ENCODE assay signal across 13 cellular contexts in genomic region chr22:23404689-23405365, GRCh38.
DNase-seq lines count a peak whose midpoint lies in the region; ATAC-seq, FAIRE-seq and TF ChIP-seq lines count a peak whose summit lies in the region.
"Had no signal": no experiment of that assay in that cellular context is flagged by ENCODE, and none has a peak within 500 bp of the region (broad histone marks: within the 10 kb centered on the region; RNA-seq: fewer than 3 reads in every experiment).

No MANE protein-coding gene starts in this region.

- no peaks in the 10 kb centered on the region for H3K9me2 ChIP-seq in PC-3 (replicated peaks; ENCODE audit: low read length)

- intact Hi-C loops in PC-3 (cut with micrococcal nuclease): no loop called here
- intact Hi-C loops in endothelial cell of umbilical vein (cut with micrococcal nuclease): loop anchor here (5.0 kb wide), 1 partner anchor 117 kb away; no protein-coding TSS in a partner anchor
- intact Hi-C loops in colonic mucosa (cut with DNase I): loop anchor here (5.0 kb wide), 1 partner anchor 132 kb away; no protein-coding TSS in a partner anchor

- no peak overlapping the region for H3K4me2 ChIP-seq in PC-3 (ENCODE audit: low read length)
- no peak overlapping the region for H3K4me2 ChIP-seq in endothelial cell of umbilical vein (ENCODE audit: insufficient read depth, low read length)
- no peak overlapping the region for H3K4me2 ChIP-seq in osteoblast (ENCODE audit: insufficient read depth, low read length)

- TF ChIP-seq CTCF in PC-3 (conservative IDR thresholded peaks at IDR 0.05; ENCODE audit: low read depth, low read length) (no peak), endothelial cell of umbilical vein (IDR thresholded peaks at IDR 0.05; ENCODE audit: extremely low read depth in 1 of 2, insufficient read depth in 1 of 2, low read depth in 1 of 2, low read length in 2 of 2) (no peak), osteoblast (IDR thresholded peaks at IDR 0.05; ENCODE audit: extremely low read depth, low read depth, low read length) (no peak), colonic mucosa (IDR thresholded peaks at IDR 0.05) (no peak)

- no peaks in the 10 kb centered on the region for H3K4me1 ChIP-seq in PC-3 (ENCODE audit: insufficient read depth, low read length)
- H3K4me1 ChIP-seq in endothelial cell of umbilical vein (ENCODE audit: control insufficient read depth, extremely low read depth, insufficient read depth, low read length): no peaks in the 10 kb centered on the region
- H3K4me1 ChIP-seq in osteoblast (ENCODE audit: insufficient read depth, low read length): no peaks in the 10 kb centered on the region
- H3K4me1 ChIP-seq in colonic mucosa: no peaks in the 10 kb centered on the region
- H3K4me1 ChIP-seq: uterus had no signal

- BruUV-seq in PC-3 (replicated peaks; lab: Mats Ljungman, UMichigan) (no TSS peak), endothelial cell of umbilical vein (replicated peaks; lab: Mats Ljungman, UMichigan) (no TSS peak)

- H3K9ac ChIP-seq in PC-3 (ENCODE audit: low read length) (no peak overlapping the region), endothelial cell of umbilical vein (replicated peaks; ENCODE audit: extremely low read depth, insufficient read depth, low read length) (no peak overlapping the region), colonic mucosa (ENCODE audit: low read depth in 2 of 2, low read length in 2 of 2) (no peak overlapping the region)

- FAIRE-seq in endothelial cell of umbilical vein (lab: Jason Lieb, UNC): peak; percentile 52

- peak; percentile 33 for DNase-seq in ELR (ENCODE audit: low read depth)
- DNase-seq in PC-3: peak; percentile 31
- DNase-seq in endothelial cell of umbilical vein (ENCODE audit: low read depth, low spot score): peak; percentile 11
- DNase-seq in osteoblast (ENCODE audit: insufficient read length, low spot score, missing footprints): peak; percentile 88
- DNase-seq in colonic mucosa: no peak
- no peak for DNase-seq in superior temporal gyrus (ENCODE audit: extremely low spot score)
- DNase-seq: DMS 273 treated with DMSO at 0.1 percent for 48 hours, NCI-H2171 treated with DMSO at 0.1 percent for 48 hours, uterus had no signal

- H2AFZ ChIP-seq in PC-3 (ENCODE audit: low read length) (no peak overlapping the region), endothelial cell of umbilical vein (ENCODE audit: low read depth, low read length) (no peak overlapping the region), osteoblast (ENCODE audit: low read length) (no peak overlapping the region)

- CTCF ChIA-PET in PC-3 (lab: Charles Lee) (no interaction called here), endothelial cell of umbilical vein (lab: Charles Lee) (interaction anchor here (1.2 to 1.5 kb wide), 3 partner anchors 19 to 134 kb away, joined by 3 to 5 read pairs (median 4); no protein-coding TSS in a partner anchor)

- ATAC-seq in PC-3 (no peak), GM21723 (IDR thresholded peaks at IDR 0.05; ENCODE audit: unreplicated experiment) (no peak), HG03354 (IDR thresholded peaks at IDR 0.05; ENCODE audit: poor library complexity, severe bottlenecking, unreplicated experiment) (no peak)

- H3K27ac ChIP-seq in PC-3 (ENCODE audit: low read length) (no peak overlapping the region), endothelial cell of umbilical vein (ENCODE audit: insufficient read depth, low read depth, low read length) (no peak overlapping the region), osteoblast (ENCODE audit: low read depth, low read length) (no peak overlapping the region), colonic mucosa (no peak overlapping the region)
- H3K27ac ChIP-seq: dorsolateral prefrontal cortex, SK-N-MC, uterus had no signal

- H3K9me3 ChIP-seq in PC-3 (ENCODE audit: low read length) (no peaks in the 10 kb centered on the region), endothelial cell of umbilical vein (replicated peaks; ENCODE audit: control insufficient read depth, insufficient read depth, low read length) (no peaks in the 10 kb centered on the region), osteoblast (ENCODE audit: low read depth, low read length) (no peaks in the 10 kb centered on the region), colonic mucosa (no peaks in the 10 kb centered on the region)
- H3K9me3 ChIP-seq: uterus had no signal

- dilution Hi-C loops in endothelial cell of umbilical vein (cut with MboI; ENCODE audit: extremely low pct_ligation_motif_present, low sequenced_read_pairs): no loop called here

- no peak for TF ChIP-seq POLR2A in endothelial cell of umbilical vein (IDR thresholded peaks at IDR 0.05; ENCODE audit: low read depth, low read length)

- peaks cover 5% of the 10 kb centered on the region for H3K27me3 ChIP-seq in PC-3 (ENCODE audit: low read length)
- no peaks in the 10 kb centered on the region for H3K27me3 ChIP-seq in endothelial cell of umbilical vein (ENCODE audit: control insufficient read depth in 2 of 2, insufficient read depth in 2 of 2, low read length in 2 of 2)
- H3K27me3 ChIP-seq in osteoblast (ENCODE audit: insufficient read depth, low read length): no peaks in the 10 kb centered on the region
- no peaks in the 10 kb centered on the region for H3K27me3 ChIP-seq in colonic mucosa
- H3K27me3 ChIP-seq: dorsolateral prefrontal cortex, uterus had no signal

- H3K79me2 ChIP-seq in PC-3 (ENCODE audit: low read length) (no peaks in the 10 kb centered on the region), endothelial cell of umbilical vein (ENCODE audit: control insufficient read depth, insufficient read depth, low read length) (no peaks in the 10 kb centered on the region), osteoblast (ENCODE audit: insufficient read depth, low read length) (no peaks in the 10 kb centered on the region)

- H3K4me3 ChIP-seq in PC-3 (ENCODE audit: low read length) (no peak overlapping the region), endothelial cell of umbilical vein (replicated peaks in 1 of 3; ENCODE audit: insufficient read depth in 1 of 3, low read depth in 1 of 3, low read length in 3 of 3) (no peak overlapping the region), osteoblast (ENCODE audit: insufficient read depth, low read length) (no peak overlapping the region), colonic mucosa (no peak overlapping the region)
- H3K4me3 ChIP-seq: dorsolateral prefrontal cortex, SK-N-MC, uterus had no signal

- H4K20me1 ChIP-seq in PC-3 (ENCODE audit: low read length) (no peaks in the 10 kb centered on the region), endothelial cell of umbilical vein (replicated peaks; ENCODE audit: control insufficient read depth, extremely low read depth, insufficient read depth, low read length) (no peaks in the 10 kb centered on the region), osteoblast (ENCODE audit: insufficient read depth, low read length) (peaks cover 4% of the 10 kb centered on the region)

- no peaks in the 10 kb centered on the region for H3F3A ChIP-seq in PC-3 (ENCODE audit: low read length, unreplicated experiment)

- H3K36me3 ChIP-seq in PC-3 (ENCODE audit: low read depth, low read length): no peaks in the 10 kb centered on the region
- no peaks in the 10 kb centered on the region for H3K36me3 ChIP-seq in endothelial cell of umbilical vein (ENCODE audit: control insufficient read depth in 2 of 2, extremely low read depth in 1 of 2, insufficient read depth in 2 of 2, low read length in 2 of 2)
- no peaks in the 10 kb centered on the region for H3K36me3 ChIP-seq in osteoblast (ENCODE audit: insufficient read depth, low read length)
- no peaks in the 10 kb centered on the region for H3K36me3 ChIP-seq in colonic mucosa
- H3K36me3 ChIP-seq: uterus had no signal

- no peaks in the 10 kb centered on the region for H3K9me1 ChIP-seq in endothelial cell of umbilical vein (replicated peaks; ENCODE audit: control insufficient read depth, extremely low read depth, insufficient read depth, low read length)

- POLR2A ChIA-PET in PC-3 (lab: Charles Lee; ENCODE audit: unreplicated experiment): no interaction called here
- POLR2A ChIA-PET in endothelial cell of umbilical vein (lab: Charles Lee): no interaction called here

TF ChIP-seq in endothelial cell of umbilical vein, 7 proteins besides CTCF, POLR2A, EP300 and RAD21:
- TF ChIP-seq MAX (IDR thresholded peaks at IDR 0.05; ENCODE audit: insufficient read depth, insufficient read length) (no peak), EZH2 (IDR thresholded peaks at IDR 0.05; ENCODE audit: borderline replicate concordance, low read depth, low read length, severe bottlenecking) (no peak), JUN (IDR thresholded peaks at IDR 0.05; ENCODE audit: borderline replicate concordance, insufficient read depth, insufficient read length, low read depth) (no peak), FOS (IDR thresholded peaks at IDR 0.05; ENCODE audit: borderline replicate concordance, insufficient read depth, low read length) (no peak), MYC (IDR thresholded peaks at IDR 0.05; ENCODE audit: low read depth, low read length) (no peak), GATA2 (IDR thresholded peaks at IDR 0.05; ENCODE audit: insufficient read depth, insufficient read length, low read depth, low read length) (no peak), POLR2AphosphoS5 (IDR thresholded peaks at IDR 0.05; ENCODE audit: insufficient read depth, low read depth, low read length) (no peak)

Comparison
In these comparisons a context has a peak if more than half of its experiments do, and no peak if none do; other contexts are left out.
1. DNase-seq: peak in ELR (single experiment), PC-3 (single experiment), endothelial cell of umbilical vein (single experiment) and osteoblast (single experiment); none in colonic mucosa (single experiment) and superior temporal gyrus (single experiment).